ENCODE assay signal across 8 cellular contexts in the genomic region with DNA sequence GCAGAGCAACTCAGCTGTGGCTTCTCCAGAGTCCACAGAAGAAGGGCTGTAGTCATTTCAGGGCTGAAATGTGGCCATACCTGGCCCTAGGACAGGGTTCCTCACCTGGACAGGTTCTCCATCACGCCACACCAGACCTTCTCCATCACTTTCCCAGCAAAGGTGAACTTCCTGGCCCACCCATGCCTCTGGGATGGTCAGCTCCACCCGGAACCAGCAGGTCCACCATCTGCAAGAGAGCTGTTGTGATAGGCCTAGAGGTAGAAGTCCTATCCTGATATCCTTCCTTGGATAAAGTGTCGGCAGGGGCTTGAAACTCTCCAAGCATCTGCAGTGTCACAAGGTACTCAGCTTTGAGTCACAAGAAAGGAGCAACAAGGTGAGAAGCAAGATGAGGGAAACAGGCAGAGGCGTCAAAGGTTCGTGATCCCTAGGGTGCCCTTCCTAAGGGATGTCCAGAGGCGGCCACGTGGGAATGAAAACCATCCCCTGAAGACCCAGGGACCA. TPM values are rescaled to one million over a fixed set of nuclear protein-coding genes. Genes with fewer than 3 reads are reported as not detected.
DNase-seq lines count a peak whose midpoint lies in the region; ATAC-seq, FAIRE-seq and TF ChIP-seq lines count a peak whose summit lies in the region.

No MANE protein-coding gene starts in this region.

- H3K9me3 ChIP-seq in mucosa of descending colon = no peaks in the 10 kb centered on the region

- peak overlapping the region; percentile 52 for H3K27ac Mint-ChIP-seq in stimulated activated naive CD8-positive, alpha-beta T cell treated with anti-CD3 and anti-CD28 coated beads, Interleukin-15, Interleukin-2, amounts not matched to agents 100 ng/mL and 50 ng/mL, for 24 hours

- H3K4me3 Mint-ChIP-seq in stimulated activated naive CD8-positive, alpha-beta T cell treated with anti-CD3 and anti-CD28 coated beads, Interleukin-15, Interleukin-2, amounts not matched to agents 100 ng/mL and 50 ng/mL, for 24 hours = peak overlapping the region; percentile 92

- no peaks in the 10 kb centered on the region for H3K9me3 Mint-ChIP-seq in stimulated activated naive CD8-positive, alpha-beta T cell treated with anti-CD3 and anti-CD28 coated beads, Interleukin-15, Interleukin-2, amounts not matched to agents 100 ng/mL and 50 ng/mL, for 24 hours

- H3K4me3 ChIP-seq in bronchial epithelial cell (ENCODE audit: low read depth, low read length) = peak overlapping the region; percentile 59
- H3K4me3 ChIP-seq in mucosa of descending colon = peak overlapping the region; percentile 87

- FAIRE-seq in bronchial epithelial cell (lab: Jason Lieb, UNC) = no peak

- H3K36me3 Mint-ChIP-seq in stimulated activated naive CD8-positive, alpha-beta T cell treated with anti-CD3 and anti-CD28 coated beads, Interleukin-15, Interleukin-2, amounts not matched to agents 100 ng/mL and 50 ng/mL, for 24 hours (ENCODE audit: low read depth) = peaks cover 43% of the 10 kb centered on the region

- intact Hi-C loops in mucosa of descending colon (cut with DNase I, micrococcal nuclease) = no loop called here

- ATAC-seq in stimulated activated naive CD8-positive, alpha-beta T cell treated with anti-CD3 and anti-CD28 coated beads, Interleukin-15, Interleukin-2, amounts not matched to agents 100 U/mL and 50 U/mL, for 24 hours = no peak
- ATAC-seq in mucosa of descending colon = no peak
- no peak for ATAC-seq in GM18909 (IDR thresholded peaks at IDR 0.05; ENCODE audit: poor library complexity, unreplicated experiment)

- no peak for TF ChIP-seq CTCF in bronchial epithelial cell (IDR thresholded peaks at IDR 0.05; ENCODE audit: insufficient read depth, low read length, severe bottlenecking)
- no peak for TF ChIP-seq CTCF in mucosa of descending colon (IDR thresholded peaks at IDR 0.05)

- peaks cover 17% of the 10 kb centered on the region for H3K4me1 ChIP-seq in mucosa of descending colon (ENCODE audit: low read depth)

- H3K4me1 Mint-ChIP-seq in stimulated activated naive CD8-positive, alpha-beta T cell treated with anti-CD3 and anti-CD28 coated beads, Interleukin-15, Interleukin-2, amounts not matched to agents 100 ng/mL and 50 ng/mL, for 24 hours (ENCODE audit: low read depth) = peaks cover 29% of the 10 kb centered on the region

- no peaks in the 10 kb centered on the region for H3K27me3 Mint-ChIP-seq in stimulated activated naive CD8-positive, alpha-beta T cell treated with anti-CD3 and anti-CD28 coated beads, Interleukin-15, Interleukin-2, amounts not matched to agents 100 ng/mL and 50 ng/mL, for 24 hours

- no peak for DNase-seq in stimulated activated naive CD8-positive, alpha-beta T cell treated with anti-CD3 and anti-CD28 coated beads, Interleukin-15, Interleukin-2, amounts not matched to agents 100 U/mL and 50 U/mL, for 24 hours
- no peak for DNase-seq in bronchial epithelial cell (ENCODE audit: low read depth)
- DNase-seq in mucosa of descending colon = no peak
- DNase-seq in GM19238 (ENCODE audit: insufficient read length, low spot score) = no peak
- DNase-seq in DMS53 (lab: John Stamatoyannopoulos, UW) = no peak
- no peak for DNase-seq in NOMO-1 (lab: John Stamatoyannopoulos, UW; ENCODE audit: unreplicated experiment in 2 of 2)

- H3K27me3 ChIP-seq in bronchial epithelial cell (ENCODE audit: control insufficient read depth, insufficient read depth, low read length) = no peaks in the 10 kb centered on the region

- H3K36me3 ChIP-seq in bronchial epithelial cell (ENCODE audit: control insufficient read depth, insufficient read depth, low read length) (peaks cover 30% of the 10 kb centered on the region), mucosa of descending colon (ENCODE audit: low read depth) (no peaks in the 10 kb centered on the region)

RNA-seq across cellular contexts. Expression of a gene that starts 0.9 kb away (rescaled TPM):
- total RNA-seq in bronchial epithelial cell = 81.4 and 102 TPM in 2 replicates
- total RNA-seq in mucosa of descending colon = 100 to 1,000 TPM; 192 to 239 (median 217) TPM

RNA-seq across cellular contexts. Expression of a gene that starts 20.6 kb away (rescaled TPM):
- total RNA-seq in bronchial epithelial cell (6.1 and 6.6 TPM in 2 replicates), mucosa of descending colon (10 to 100 TPM; 38.0 to 67.9 (median 41.4) TPM)

RNA-seq across cellular contexts. Expression of a gene that starts 31.6 kb away (rescaled TPM):
- 41.3 and 63.9 TPM in 2 replicates for total RNA-seq in bronchial epithelial cell
- total RNA-seq in mucosa of descending colon = 10 to 100 TPM; 57.2 to 84.9 (median 72.3) TPM
